Comparison of ENCODE assay signal across 9 cellular contexts in genomic region chr18:12015697-12016062, GRCh38. TPM values are rescaled to one million over a fixed set of nuclear protein-coding genes. Genes with fewer than 3 reads are reported as not detected.
DNase-seq lines count a peak whose midpoint lies in the region; ATAC-seq and TF ChIP-seq lines count a peak whose summit lies in the region.
"Had no signal": no experiment of that assay in that cellular context is flagged by ENCODE, and none has a peak within 500 bp of the region (broad histone marks: within the 10 kb centered on the region; RNA-seq: fewer than 3 reads in every experiment).

No MANE protein-coding gene starts in this region.

- H3K27ac Mint-ChIP-seq in Calu3 (ENCODE audit: unreplicated experiment): no peak overlapping the region

- H3K4me1 Mint-ChIP-seq in Calu3 (ENCODE audit: low read depth, unreplicated experiment): peaks cover 12% of the 10 kb centered on the region

- peaks cover 17% of the 10 kb centered on the region for H3K36me3 ChIP-seq in muscle layer of colon (ENCODE audit: insufficient read depth, low read length)

- BruUV-seq in Calu3 (replicated peaks; lab: Mats Ljungman, UMichigan): no TSS peak

- H3K9me3 Mint-ChIP-seq in Calu3 (ENCODE audit: low read depth, unreplicated experiment): no peaks in the 10 kb centered on the region

- no peak overlapping the region for H3K9ac ChIP-seq in muscle layer of colon (ENCODE audit: low read length)

- no peak for TF ChIP-seq CTCF in Calu3 (IDR thresholded peaks at IDR 0.05; ENCODE audit: unreplicated experiment)

- no peaks in the 10 kb centered on the region for H3K27me3 Mint-ChIP-seq in Calu3 (ENCODE audit: unreplicated experiment)

- no peak for ATAC-seq in GM18873 (IDR thresholded peaks at IDR 0.05; ENCODE audit: low FRiP score, unreplicated experiment)

- CTCF ChIA-PET in Calu3 (lab: Charles Lee): no interaction called here

- peak overlapping the region; percentile 68 for H3K27ac ChIP-seq in muscle layer of colon (ENCODE audit: low read depth, low read length)

- H3K4me3 ChIP-seq in muscle layer of colon (ENCODE audit: low read depth in 1 of 2, low read length in 2 of 2): no peak overlapping the region

- DNase-seq in AG20443 (ENCODE audit: low spot score): peak; percentile 27
- peak; percentile 2 for DNase-seq in NOMO-1 treated with dmso at 0.1 percent for 144 hours (lab: John Stamatoyannopoulos, UW; ENCODE audit: unreplicated experiment)
- DNase-seq in fibroblast of gingiva (ENCODE audit: low read depth): peak; percentile 89
- DNase-seq in activated gamma-delta T cell (lab: John Stamatoyannopoulos, UW): no peak
- no peak for DNase-seq in NCI-H1417 treated with DMSO at 0.1 percent for 48 hours (lab: John Stamatoyannopoulos, UW)
- no peak for DNase-seq in Calu3
- DNase-seq: stimulated activated CD8-positive, alpha-beta memory T cell treated with anti-CD3 and anti-CD28 coated beads, Interleukin-4, amount 100 ng/mL, for 48 hours had no signal

- H3K27me3 ChIP-seq in muscle layer of colon (ENCODE audit: control insufficient read depth in 1 of 2, insufficient read depth in 2 of 2, low read length in 2 of 2): no peaks in the 10 kb centered on the region

- no peak overlapping the region for H3K4me3 Mint-ChIP-seq in Calu3 (ENCODE audit: low read depth, unreplicated experiment)

- H3K9me3 ChIP-seq in muscle layer of colon (ENCODE audit: low read length): no peaks in the 10 kb centered on the region

- intact Hi-C loops in Calu3 (cut with micrococcal nuclease; ENCODE audit: unreplicated experiment): no loop called here

- peaks cover 10% of the 10 kb centered on the region for H3K36me3 Mint-ChIP-seq in Calu3 (ENCODE audit: insufficient read depth, unreplicated experiment)

- peaks cover 16% of the 10 kb centered on the region for H3K4me1 ChIP-seq in muscle layer of colon (ENCODE audit: insufficient read depth, low read length)

RNA-seq across cellular contexts. Expression of gene IMPA2, which starts 34.4 kb away (rescaled TPM):
- 30.9 and 34.8 TPM in 2 replicates for total RNA-seq in Calu3 (2022)

Comparison
In these comparisons a context has a peak if more than half of its experiments do, and no peak if none do; other contexts are left out.
1. DNase-seq: peak in AG20443 (single experiment), NOMO-1 treated with dmso at 0.1 percent for 144 hours (single experiment) and fibroblast of gingiva (single experiment); none in activated gamma-delta T cell (single experiment), NCI-H1417 treated with DMSO at 0.1 percent for 48 hours (single experiment) and Calu3 (single experiment).